In the genomic region with DNA sequence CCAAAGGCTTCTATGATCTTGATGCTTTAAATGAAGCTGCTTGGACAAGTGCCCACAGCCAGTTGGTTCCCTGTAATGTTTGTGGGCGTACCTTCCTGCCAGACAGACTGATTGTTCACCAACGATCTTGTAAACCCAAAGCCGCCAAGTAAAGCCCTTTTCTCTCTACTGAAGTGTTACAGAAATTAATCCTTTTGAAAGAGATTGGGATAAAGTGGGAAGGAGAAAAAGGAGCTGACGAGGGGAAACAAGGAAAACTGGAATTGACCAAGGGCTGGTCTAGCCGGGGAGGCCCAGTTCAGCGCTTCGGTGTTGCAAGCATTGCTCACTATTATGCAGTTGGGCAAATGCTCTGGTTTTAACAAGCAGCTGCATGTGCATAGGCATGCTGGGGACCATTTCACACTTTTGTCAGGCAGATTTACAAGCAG, we compare ENCODE assay signal across 10 cellular contexts. TPM values are rescaled to one million over a fixed set of nuclear protein-coding genes. Genes with fewer than 3 reads are reported as not detected.
A peak's percentile ranks its signal among the peaks of the same experiment; 100 is the strongest.
DNase-seq lines count a peak whose midpoint lies in the region; ATAC-seq lines count a peak whose summit lies in the region.
"Had no signal": no experiment of that assay in that cellular context is flagged by ENCODE, and none has a peak within 500 bp of the region (broad histone marks: within the 10 kb centered on the region; RNA-seq: fewer than 3 reads in every experiment).

No MANE protein-coding gene starts in this region.

- no peaks in the 10 kb centered on the region for H3K27me3 ChIP-seq in aorta (ENCODE audit: control insufficient read depth in 1 of 2, insufficient read depth in 2 of 2, low read length in 1 of 2)
- H3K27me3 ChIP-seq: body of pancreas had no signal

- peak overlapping the region; percentile 5 for H3K27ac ChIP-seq in cingulate gyrus (ENCODE audit: low read depth, low read length)
- peak overlapping the region; percentile 81 to 89 for H3K27ac ChIP-seq in aorta (ENCODE audit: low read depth in 1 of 2, low read length in 2 of 2)
- H3K27ac ChIP-seq: body of pancreas had no signal

- peaks cover 0 to 9% of the 10 kb centered on the region in 2 donors for H3K4me1 ChIP-seq in aorta (ENCODE audit: control insufficient read depth in 1 of 2, insufficient read depth in 2 of 2, low read length in 2 of 2)
- H3K4me1 ChIP-seq: body of pancreas had no signal

- WGBS in aorta, 2 donors = 5 to 6% methylated on average over 7 of the region's 7 CpGs

- intact Hi-C loops in aorta (cut with DNase I) = no loop called here

- no peaks in the 10 kb centered on the region for H3K9me3 ChIP-seq in aorta (ENCODE audit: control insufficient read depth, low read length)
- H3K9me3 ChIP-seq: body of pancreas had no signal

- H3K4me3 ChIP-seq in aorta (ENCODE audit: low read length in 2 of 2) = peak overlapping the region in 1 of 2 donors; percentile 8
- H3K4me3 ChIP-seq: body of pancreas had no signal

- ATAC-seq in aorta (ENCODE audit: low FRiP score) = peak; percentile 85

- DNase-seq in NCI-H748 (lab: John Stamatoyannopoulos, UW; ENCODE audit: unreplicated experiment) = peak; percentile 16
- no peak for DNase-seq in NCI-H748 treated with DMSO at 0.1 percent for 48 hours (lab: John Stamatoyannopoulos, UW)
- peak; percentile 60 to 89 for DNase-seq in lung microvascular endothelial cell (ENCODE audit: low read depth in 2 of 2)
- peak; percentile 70 to 73 for DNase-seq in aorta
- DNase-seq in DMS53 treated with DMSO at 0.1 percent for 48 hours (lab: John Stamatoyannopoulos, UW; ENCODE audit: unreplicated experiment) = no peak
- DNase-seq in activated CD8-positive, alpha-beta memory T cell treated with anti-CD3 and anti-CD28 coated beads, Interleukin-2, amount 50 U/mL, for 48 hours = no peak
- DNase-seq in central memory CD4-positive, alpha-beta T cell = no peak

- H3K36me3 ChIP-seq in aorta (ENCODE audit: control insufficient read depth in 1 of 2, insufficient read depth in 2 of 2, low read length in 1 of 2) = no peaks in the 10 kb centered on the region

RNA-seq across cellular contexts. Expression of a gene that starts 53.2 kb away (rescaled TPM):
- not detected in 2 replicates for total RNA-seq in lung microvascular endothelial cell
- total RNA-seq in aorta = under 1 TPM; 0.52 to 0.75 TPM
- polyA plus RNA-seq in aorta = under 1 TPM in 1 of 2 donors, not detected in 1; 0.08 TPM
- total RNA-seq: B cell, body of pancreas had no signal

Comparison
In these comparisons a context has a peak if more than half of its experiments do, and no peak if none do; other contexts are left out.
1. DNase-seq: peak in NCI-H748 (single experiment), lung microvascular endothelial cell (2 of 2) and aorta (2 of 2); none in NCI-H748 treated with DMSO at 0.1 percent for 48 hours (single experiment), DMS53 treated with DMSO at 0.1 percent for 48 hours (single experiment), activated CD8-positive, alpha-beta memory T cell treated with anti-CD3 and anti-CD28 coated beads, Interleukin-2, amount 50 U/mL, for 48 hours (single experiment) and central memory CD4-positive, alpha-beta T cell (single experiment).